14 cellular contexts compared by ENCODE assay signal in the genomic region with DNA sequence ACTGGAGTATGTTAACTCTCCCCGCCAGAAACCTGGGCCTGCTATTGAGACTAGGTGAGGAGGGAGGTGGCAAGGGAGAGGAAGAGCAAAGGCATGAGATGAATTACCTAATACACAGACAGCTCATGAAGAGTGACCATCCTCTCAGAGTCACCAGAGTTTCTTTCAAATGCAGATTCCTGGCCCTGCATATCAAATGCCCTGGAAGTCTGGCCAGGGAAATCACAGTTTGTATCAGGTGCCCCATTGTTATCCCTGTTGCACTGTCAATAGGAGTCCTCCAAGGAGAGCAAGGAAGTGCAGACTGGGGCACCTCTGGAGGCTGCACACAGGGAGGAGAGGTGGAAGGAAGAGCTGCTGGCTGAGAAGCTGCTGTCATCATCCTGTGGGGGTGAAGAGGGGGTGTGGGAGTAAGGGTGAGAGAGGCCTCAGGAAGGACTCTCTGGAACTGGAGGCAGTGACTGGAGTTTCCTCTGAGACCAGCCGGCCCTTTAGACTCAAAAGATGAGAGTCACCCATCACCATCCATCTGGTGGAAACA.
DNase-seq lines count a peak whose midpoint lies in the region; ATAC-seq, FAIRE-seq and TF ChIP-seq lines count a peak whose summit lies in the region.
"Had no signal": no experiment of that assay in that cellular context is flagged by ENCODE, and none has a peak within 500 bp of the region (broad histone marks: within the 10 kb centered on the region; RNA-seq: fewer than 3 reads in every experiment).

No MANE protein-coding gene starts in this region.

- H3K36me3 ChIP-seq in Panc1 (ENCODE audit: control insufficient read depth, insufficient read depth, low read length), result no peaks in the 10 kb centered on the region
- H3K36me3 ChIP-seq in H1 (ENCODE audit: control insufficient read depth in 2 of 4, insufficient read depth in 4 of 4, low read length in 3 of 4), result peaks cover 0 to 7% (median 2%) of the 10 kb centered on the region in 4 experiments; a peak in 3 of 8 replicates
- no peaks in the 10 kb centered on the region for H3K36me3 ChIP-seq in HepG2 (replicated peaks in 1 of 2; ENCODE audit: control insufficient read depth in 1 of 2, insufficient read depth in 2 of 2, low read length in 2 of 2)

- H3K56ac ChIP-seq in H1 (replicated peaks; ENCODE audit: insufficient read length, low read depth, low read length), result no peak overlapping the region

- H3K27me3 ChIP-seq in Panc1 (ENCODE audit: control insufficient read depth, insufficient read depth, low read length), result no peaks in the 10 kb centered on the region; the same call in 1 of the 2 replicates
- H3K27me3 ChIP-seq in H1 (replicated peaks in 1 of 4; ENCODE audit: control insufficient read depth in 3 of 4, extremely low read depth in 1 of 4, insufficient read depth in 3 of 4, low read length in 3 of 4), result no peaks in the 10 kb centered on the region
- peaks cover 4 to 17% of the 10 kb centered on the region in 2 experiments; a peak in 3 of 5 replicates for H3K27me3 ChIP-seq in HepG2 (ENCODE audit: control insufficient read depth in 1 of 2, insufficient read depth in 2 of 2, low read length in 2 of 2)

- H3K4me2 ChIP-seq in H1 (ENCODE audit: insufficient read depth in 1 of 2, low read depth in 2 of 2, low read length in 2 of 2), result peak overlapping the region; percentile 47 to 61
- no peak overlapping the region for H3K4me2 ChIP-seq in HepG2 (ENCODE audit: low read depth, low read length)

- no peak overlapping the region for H2BK120ac ChIP-seq in H1 (replicated peaks; ENCODE audit: low read depth, low read length)

- H2BK15ac ChIP-seq in H1 (ENCODE audit: low read length), result no peak overlapping the region

- H4K91ac ChIP-seq in H1 (replicated peaks; ENCODE audit: insufficient read length, low read length), result peak overlapping the region; percentile 15

- H2BK5ac ChIP-seq in H1 (ENCODE audit: low read depth, low read length), result peak overlapping the region; percentile 94

- DNase-seq in EH (ENCODE audit: low read depth) (peak; percentile 62), Panc1 (ENCODE audit: low read depth, low spot score) (no peak), H1 (ENCODE audit: low read depth in 1 of 2, low spot score in 2 of 2) (peak; percentile 70 to 80), HepG2 (ENCODE audit: low spot score) (no peak), AG08395 (ENCODE audit: low spot score) (no peak), AML-193 (lab: John Stamatoyannopoulos, UW) (no peak)
- DNase-seq in stimulated activated CD4-positive, alpha-beta T cell treated with anti-CD3 and anti-CD28 coated beads, Interleukin-4, amount 100 ng/mL, for 1 hour, result no peak
- DNase-seq: activated T-cell treated with anti-CD3 and anti-CD28 coated beads for 4 hours, kidney glomerular epithelial cell, NCI-H1930 had no signal

- no peaks in the 10 kb centered on the region for H3K79me1 ChIP-seq in H1 (ENCODE audit: low read depth, low read length)

- H3K4ac ChIP-seq in H1 (replicated peaks; ENCODE audit: insufficient read length, low read depth, low read length), result no peak overlapping the region

- H3K23ac ChIP-seq in H1 (ENCODE audit: insufficient read length), result no peak overlapping the region

- FAIRE-seq in H1 (lab: Jason Lieb, UNC), result peak; percentile 99
- no peak for FAIRE-seq in HepG2 (lab: Jason Lieb, UNC)
- FAIRE-seq: K562 had no signal

- no peak; a peak in 1 of 3 replicates for TF ChIP-seq POLR2A in H1 (IDR thresholded peaks at IDR 0.05; ENCODE audit: control extremely low read depth in 1 of 2, low read depth in 2 of 2, low read length in 2 of 2)
- no peak for TF ChIP-seq POLR2A in HepG2 (IDR thresholded peaks at IDR 0.05; ENCODE audit: insufficient read depth in 1 of 2, low read depth in 2 of 2, low read length in 2 of 2)

- BruUV-seq in Panc1 (replicated peaks; lab: Mats Ljungman, UMichigan) (no TSS peak), HepG2 (replicated peaks; lab: Mats Ljungman, UMichigan) (no TSS peak)

- 0 out of 2 replicates have a peak, but pooled peaks have one; percentile 45 for ATAC-seq in Panc1
- ATAC-seq in HepG2, result peak; percentile 34; the same call in 2 of the 3 replicates
- no peak for ATAC-seq in HG03565 (IDR thresholded peaks at IDR 0.05; ENCODE audit: unreplicated experiment)
- ATAC-seq: activated CD4-positive, CD25-positive, alpha-beta regulatory T cell treated with anti-CD3 and anti-CD28 coated beads, Interleukin-2, amount 50 U/mL, for 24 hours had no signal

- 0 out of 2 replicates have a peak overlapping the region, but pooled peaks have one; percentile 62 for H2BK20ac ChIP-seq in H1 (ENCODE audit: low read length)

- POLR2A ChIA-PET in Panc1 (lab: Charles Lee) (no interaction called here), H1 (lab: Charles Lee; ENCODE audit: partially characterized antibody) (interaction anchor here (1.0 to 1.8 kb wide), 7 partner anchors 9 to 370 kb away, joined by 3 to 6 read pairs (median 3); no protein-coding TSS in a partner anchor), HepG2 (lab: Yijun Ruan, JAX) (no interaction called here)

- no peak overlapping the region for H4K8ac ChIP-seq in H1 (ENCODE audit: extremely low read depth, insufficient read depth, low read length)

- TF ChIP-seq EP300 in H1 (IDR thresholded peaks at IDR 0.05; ENCODE audit: borderline replicate concordance in 1 of 2, low read depth in 2 of 2, low read length in 2 of 2) (peak; percentile 77 to 96; a peak in 2 of 3 replicates), HepG2 (IDR thresholded peaks at IDR 0.05; ENCODE audit: low read depth in 2 of 2, low read length in 2 of 2) (no peak), HepG2 (CRISPR knock-in tag; IDR thresholded peaks at IDR 0.05; ENCODE audit: borderline replicate concordance) (no peak)

- H3K27ac ChIP-seq in Panc1 (ENCODE audit: low read length) (no peak overlapping the region), H1 (ENCODE audit: low read depth, low read length) (0 out of 2 replicates have a peak overlapping the region, but pooled peaks have one; percentile 25), HepG2 (ENCODE audit: extremely low read length, insufficient read depth, low read length) (no peak overlapping the region)
- H3K27ac ChIP-seq: coronary artery had no signal

- no peak for TF ChIP-seq CTCF in Panc1 (IDR thresholded peaks at IDR 0.05)
- no peak for TF ChIP-seq CTCF in H1 (IDR thresholded peaks at IDR 0.05; ENCODE audit: control extremely low read depth in 1 of 3, insufficient read depth in 1 of 3, low read depth in 1 of 3, low read length in 3 of 3)
- no peak for TF ChIP-seq CTCF in HepG2 (CRISPR knock-in tag; IDR thresholded peaks at IDR 0.05)

- no peak overlapping the region for H2AFZ ChIP-seq in H1 (ENCODE audit: low read length)
- H2AFZ ChIP-seq in HepG2 (ENCODE audit: low read length), result no peak overlapping the region

- H3K14ac ChIP-seq in H1 (ENCODE audit: insufficient read length), result no peak overlapping the region

- no peak overlapping the region for H2AK5ac ChIP-seq in H1 (ENCODE audit: low read depth, low read length)

- 0 out of 4 replicates have a peak, but pooled peaks of 1 of the 2 experiments have one; percentile 6 for TF ChIP-seq RAD21 in H1 (IDR thresholded peaks at IDR 0.05 in 1 of 2, conservative IDR thresholded peaks at IDR 0.05 in 1 of 2; ENCODE audit: low read depth in 2 of 2, low read length in 2 of 2)
- TF ChIP-seq RAD21 in HepG2 (CRISPR knock-in tag; IDR thresholded peaks at IDR 0.05), result no peak

- H3K9ac ChIP-seq in H1 (replicated peaks in 1 of 4; ENCODE audit: extremely low read depth in 1 of 4, low read depth in 3 of 4, low read length in 3 of 4) (peak overlapping the region in 1 of 4 experiments; percentile 42; a peak in 2 of 7 replicates), HepG2 (ENCODE audit: insufficient read depth, low read depth, low read length) (no peak overlapping the region)

- CTCF ChIA-PET in Panc1 (lab: Charles Lee), result no interaction called here
- CTCF ChIA-PET in H1 (lab: Charles Lee; ENCODE audit: partially characterized antibody), result interaction anchor here (0.5 to 7.1 kb wide), 3 partner anchors 13 to 1057 kb away, joined by 3 to 52 read pairs (median 3); no protein-coding TSS in a partner anchor
- CTCF ChIA-PET in HepG2 (lab: Yijun Ruan, JAX; ENCODE audit: low intra/inter-chr PET ratio, low total read pairs), result no interaction called here

- H3K23me2 ChIP-seq in H1 (ENCODE audit: low read depth, low read length), result no peaks in the 10 kb centered on the region

- 40% methylated on average over 2 of the region's 2 CpGs; no CpG with 5 or more reads in 1 of the 2 experiments for WGBS in H1 (ENCODE audit: extremely low coverage in 1 of 2, insufficient coverage in 1 of 2, insufficient read length in 1 of 2, insufficient replicate concordance in 2 of 2, low coverage in 1 of 2, low lambda C conversion rate in 2 of 2, missing lambda C conversion rate in 1 of 2), 2 experiments
- WGBS in HepG2 (ENCODE audit: low lambda C conversion rate), result 65% methylated on average over 2 of the region's 2 CpGs

- H3K4me1 ChIP-seq in Panc1 (ENCODE audit: control insufficient read depth, insufficient read depth, low read length) (no peaks in the 10 kb centered on the region), H1 (replicated peaks in 1 of 4; ENCODE audit: control insufficient read depth in 3 of 4, insufficient read depth in 4 of 4, low read length in 3 of 4) (peaks cover 7 to 20% (median 13%) of the 10 kb centered on the region in 4 experiments; a peak in 5 of 7 replicates), HepG2 (ENCODE audit: insufficient read depth, low read length) (no peaks in the 10 kb centered on the region)

- H3K79me2 ChIP-seq in H1 (ENCODE audit: control insufficient read depth in 1 of 2, insufficient read depth in 2 of 2, low read length in 2 of 2), result no peaks in the 10 kb centered on the region; a peak in 1 of 4 replicates
- no peaks in the 10 kb centered on the region for H3K79me2 ChIP-seq in HepG2 (ENCODE audit: insufficient read depth, low read length)

- peak overlapping the region; percentile 86; the same call in 1 of the 2 replicates for H3K18ac ChIP-seq in H1 (ENCODE audit: extremely low read depth, low read length)

- peak overlapping the region; percentile 91 for H2BK12ac ChIP-seq in H1 (ENCODE audit: low read depth, low read length)

- H4K20me1 ChIP-seq in H1 (replicated peaks in 1 of 2; ENCODE audit: control insufficient read depth in 1 of 2, insufficient read depth in 2 of 2, low read length in 2 of 2), result no peaks in the 10 kb centered on the region
- H4K20me1 ChIP-seq in HepG2 (ENCODE audit: insufficient read depth, low read length), result no peaks in the 10 kb centered on the region

- intact Hi-C loops in Panc1 (cut with micrococcal nuclease; ENCODE audit: unreplicated experiment), result no loop called here
- intact Hi-C loops in HepG2 (cut with micrococcal nuclease; ENCODE audit: unreplicated experiment), result no loop called here

- no peaks in the 10 kb centered on the region for H3K9me3 ChIP-seq in Panc1 (ENCODE audit: control insufficient read depth, insufficient read depth, low read depth, low read length)
- no peaks in the 10 kb centered on the region for H3K9me3 ChIP-seq in H1 (ENCODE audit: insufficient read depth in 2 of 2, low read depth in 1 of 2, low read length in 1 of 2)
- no peaks in the 10 kb centered on the region for H3K9me3 ChIP-seq in HepG2 (ENCODE audit: low read length)

- H4K5ac ChIP-seq in H1 (ENCODE audit: insufficient read length, low read depth, low read length), result no peak overlapping the region

- H3K4me3 ChIP-seq in Panc1 (ENCODE audit: low read depth in 2 of 2, low read length in 2 of 2), result no peak overlapping the region
- H3K4me3 ChIP-seq in H1 (ENCODE audit: extremely low read depth in 1 of 4, insufficient read depth in 2 of 4, low read depth in 3 of 4, low read length in 4 of 4), result peak overlapping the region in 1 of 4 experiments; percentile 29; a peak in 3 of 8 replicates
- H3K4me3 ChIP-seq in HepG2 (replicated peaks in 1 of 3; ENCODE audit: insufficient read depth in 1 of 3, low read depth in 2 of 3, low read length in 3 of 3), result no peak overlapping the region
- H3K4me3 ChIP-seq: coronary artery, K562 had no signal

- in situ Hi-C loops in Panc1 (cut with HindIII; ENCODE audit: low pct_unique_long_range_greater_than_20kb, low sequenced_read_pairs), result no loop called here
- in situ Hi-C loops in HepG2 (cut with HindIII; ENCODE audit: extremely low pct_ligation_motif_present, low pct_unique_long_range_greater_than_20kb), result no loop called here

Comparison
In these comparisons a context has a peak if more than half of its experiments do, and no peak if none do; other contexts are left out.
1. DNase-seq: peak in EH (single experiment) and H1 (2 of 2); none in Panc1 (single experiment), HepG2 (single experiment), stimulated activated CD4-positive, alpha-beta T cell treated with anti-CD3 and anti-CD28 coated beads, Interleukin-4, amount 100 ng/mL, for 1 hour (single experiment), AG08395 (single experiment) and AML-193 (0 of 2).